8 cellular contexts compared by ENCODE assay signal in the genomic region with DNA sequence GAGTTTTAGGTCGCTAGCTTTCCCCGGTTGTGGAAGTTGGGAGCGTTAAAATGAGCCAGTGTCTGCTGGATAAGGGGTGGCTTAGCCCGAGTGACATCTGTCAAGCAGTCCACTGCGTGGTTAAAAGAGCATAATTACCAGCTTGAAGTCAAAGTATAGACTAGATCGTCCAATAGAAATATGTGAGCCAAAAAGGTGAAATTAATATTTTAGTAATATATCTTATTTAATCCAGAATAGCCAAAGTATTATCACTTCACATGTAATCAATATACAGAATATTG. TPM values are rescaled to one million over a fixed set of nuclear protein-coding genes. Genes with fewer than 3 reads are reported as not detected.
DNase-seq lines count a peak whose midpoint lies in the region; ATAC-seq and TF ChIP-seq lines count a peak whose summit lies in the region.

No MANE protein-coding gene starts in this region.

- peak overlapping the region; percentile 84 for H3K4me3 ChIP-seq in Karpas-422 (ENCODE audit: low read length)
- peak overlapping the region; percentile 65 for H3K4me3 ChIP-seq in effector memory CD4-positive, alpha-beta T cell (ENCODE audit: insufficient read depth, low read depth, low read length, poor library complexity, severe bottlenecking)

- TF ChIP-seq CTCF in neural crest cell (conservative IDR thresholded peaks at IDR 0.05), result no peak

- H3K4me1 Mint-ChIP-seq in neural crest cell, result peaks cover 9% of the 10 kb centered on the region

- no peaks in the 10 kb centered on the region for H3K9me3 Mint-ChIP-seq in neural crest cell

- peaks cover 24% of the 10 kb centered on the region for H3K4me1 ChIP-seq in Karpas-422 (ENCODE audit: low read length)
- H3K4me1 ChIP-seq in effector memory CD4-positive, alpha-beta T cell (ENCODE audit: control insufficient read depth, insufficient read depth, low read length, poor library complexity, severe bottlenecking), result no peaks in the 10 kb centered on the region

- H3K9me2 ChIP-seq in Karpas-422 (replicated peaks; ENCODE audit: insufficient read depth, low read length), result no peaks in the 10 kb centered on the region

- DNase-seq in Karpas-422, result no peak
- no peak for DNase-seq in effector memory CD4-positive, alpha-beta T cell
- DNase-seq in neural crest cell (ENCODE audit: low read depth, low spot score), result no peak
- no peak for DNase-seq in iPS-NIHi7 (ENCODE audit: extremely low spot score)
- DNase-seq in NCI-H2107 treated with DMSO at 0.1 percent for 48 hours (lab: John Stamatoyannopoulos, UW; ENCODE audit: unreplicated experiment), result no peak

- no peak overlapping the region for H3K27ac ChIP-seq in Karpas-422 (ENCODE audit: low read length)
- H3K27ac ChIP-seq in effector memory CD4-positive, alpha-beta T cell (ENCODE audit: insufficient read depth, low read length, poor library complexity, severe bottlenecking), result peak overlapping the region; percentile 65

- H3K27ac Mint-ChIP-seq in neural crest cell (ENCODE audit: unreplicated experiment), result peak overlapping the region; percentile 57

- H3K27me3 Mint-ChIP-seq in neural crest cell (ENCODE audit: low read depth), result no peaks in the 10 kb centered on the region

- no peaks in the 10 kb centered on the region for H4K20me1 ChIP-seq in Karpas-422 (ENCODE audit: insufficient read depth, low read depth, low read length)

- ATAC-seq in GM19438 (IDR thresholded peaks at IDR 0.05; ENCODE audit: low read depth, unreplicated experiment), result peak; percentile 13
- ATAC-seq in GM18870 (IDR thresholded peaks at IDR 0.05; ENCODE audit: unreplicated experiment), result no peak
- no peak for ATAC-seq in GM21576 (IDR thresholded peaks at IDR 0.05; ENCODE audit: unreplicated experiment)

- peak overlapping the region; percentile 77 for H3K9ac ChIP-seq in Karpas-422 (ENCODE audit: low read length)

- no peaks in the 10 kb centered on the region for H3K36me3 Mint-ChIP-seq in neural crest cell (ENCODE audit: low read depth)

- H3K4me2 ChIP-seq in Karpas-422 (ENCODE audit: low read depth, low read length, poor library complexity, severe bottlenecking), result peak overlapping the region; percentile 93

- H3K27me3 ChIP-seq in Karpas-422 (ENCODE audit: low read length), result no peaks in the 10 kb centered on the region
- H3K27me3 ChIP-seq in effector memory CD4-positive, alpha-beta T cell (replicated peaks; ENCODE audit: control insufficient read depth, insufficient read depth, low read length, poor library complexity, severe bottlenecking), result no peaks in the 10 kb centered on the region

- no peaks in the 10 kb centered on the region for H3K36me3 ChIP-seq in Karpas-422 (ENCODE audit: insufficient read depth, low read length)
- H3K36me3 ChIP-seq in effector memory CD4-positive, alpha-beta T cell (ENCODE audit: control insufficient read depth, insufficient read depth, low read length), result peaks cover 3% of the 10 kb centered on the region

- peaks cover 28% of the 10 kb centered on the region for H3K79me2 ChIP-seq in Karpas-422 (ENCODE audit: low read length)

- no peaks in the 10 kb centered on the region for H3K9me3 ChIP-seq in Karpas-422 (ENCODE audit: low read length)
- H3K9me3 ChIP-seq in effector memory CD4-positive, alpha-beta T cell (ENCODE audit: control insufficient read depth, low read length), result no peaks in the 10 kb centered on the region

- H3K4me3 Mint-ChIP-seq in neural crest cell, result peak overlapping the region; percentile 98

- peak overlapping the region; percentile 98 for H2AFZ ChIP-seq in Karpas-422 (ENCODE audit: low read length)

RNA-seq across cellular contexts. Expression of gene COMMD1, which starts 0.7 kb away (rescaled TPM):
- total RNA-seq in Karpas-422 (2014; rRNA removed; shearing (Covaris generic); ENCODE audit: low replicate concordance), result 33.3 and 39.4 TPM in 2 replicates
- total RNA-seq in neural crest cell, result 30.1 and 30.5 TPM in 2 replicates

RNA-seq across cellular contexts. Expression of gene CCT4, which starts 17.7 kb away (rescaled TPM):
- 209 and 326 TPM in 2 replicates for total RNA-seq in Karpas-422 (2014; rRNA removed; shearing (Covaris generic); ENCODE audit: low replicate concordance)
- 259 and 277 TPM in 2 replicates for total RNA-seq in neural crest cell

RNA-seq across cellular contexts. Expression of gene FAM161A, which starts 52.3 kb away (rescaled TPM):
- 5.9 and 9.5 TPM in 2 replicates for total RNA-seq in Karpas-422 (2014; rRNA removed; shearing (Covaris generic); ENCODE audit: low replicate concordance)
- total RNA-seq in neural crest cell, result 21.9 and 23.4 TPM in 2 replicates
